ENCODE assay signal across 1 cellular context in genomic region chr1:167529829-167530474, GRCh38.
TF ChIP-seq lines count a peak whose summit lies in the region.

No MANE protein-coding gene starts in this region.

TF ChIP-seq in WTC11, 78 proteins besides CTCF, POLR2A, EP300 and RAD21 (continued from another document):
- no peak for TF ChIP-seq ATF3 (CRISPR knock-in tag; conservative IDR thresholded peaks at IDR 0.05)
- no peak for TF ChIP-seq TP53 (CRISPR knock-in tag; IDR thresholded peaks at IDR 0.05)
- no peak for TF ChIP-seq NR3C1 (CRISPR knock-in tag; conservative IDR thresholded peaks at IDR 0.05; ENCODE audit: low read depth)
- TF ChIP-seq NFATC4 (CRISPR knock-in tag; IDR thresholded peaks at IDR 0.05), result no peak
- TF ChIP-seq ZNF416 (CRISPR knock-in tag; IDR thresholded peaks at IDR 0.05), result no peak
- TF ChIP-seq FOXP1 (CRISPR knock-in tag; IDR thresholded peaks at IDR 0.05; ENCODE audit: borderline replicate concordance), result no peak
TF ChIP-seq in WTC11: peak in this region for 0.
